In genomic region chr3:115930168-115930567, GRCh38 we compare ENCODE assay signal across 17 cellular contexts.
"Had no signal": no experiment of that assay in that cellular context is flagged by ENCODE, and none has a peak within 500 bp of the region (broad histone marks: within the 10 kb centered on the region; RNA-seq: fewer than 3 reads in every experiment).

No MANE protein-coding gene starts in this region.

- H3K9me3 ChIP-seq: esophagus squamous epithelium, heart right ventricle, left ventricle myocardium inferior had no signal

- H3K4me3 ChIP-seq: cardiac muscle cell, esophagus squamous epithelium, heart right ventricle, left ventricle myocardium inferior had no signal

- DNase-seq: activated CD4-positive, alpha-beta memory T cell treated with anti-CD3 and anti-CD28 coated beads for 36 hours; activated CD4-positive, alpha-beta T cell treated with anti-CD3 and anti-CD28 coated beads for 36 hours; activated CD8-positive, alpha-beta memory T cell treated with anti-CD3 and anti-CD28 coated beads, Interleukin-2, amount 10 ng/mL, durations not matched to agents 7 days and 5 days; activated naive CD8-positive, alpha-beta T cell treated with anti-CD3 and anti-CD28 coated beads for 36 hours; amniotic stem cell; dermis blood vessel endothelial cell; effector memory CD4-positive, alpha-beta T cell; esophagus squamous epithelium; heart right ventricle; kidney glomerular epithelial cell; left ventricle myocardium inferior; mammary epithelial cell; occipital lobe; stimulated activated CD8-positive, alpha-beta memory T cell treated with anti-CD3 and anti-CD28 coated beads, Interleukin-4, amount 100 ng/mL, for 48 hours; stimulated activated naive CD4-positive, alpha-beta T cell had no signal

- H3K27ac ChIP-seq: cardiac muscle cell, esophagus squamous epithelium, heart right ventricle, left ventricle myocardium inferior had no signal

- ATAC-seq: activated CD4-positive, alpha-beta T cell treated with anti-CD3 and anti-CD28 coated beads for 36 hours; activated CD8-positive, alpha-beta memory T cell treated with anti-CD3 and anti-CD28 coated beads, Interleukin-2, amount 10 ng/mL, durations not matched to agents 7 days and 5 days; heart right ventricle; WTC11 had no signal

- H3K4me1 ChIP-seq: esophagus squamous epithelium, heart right ventricle, left ventricle myocardium inferior had no signal

- H3K27me3 ChIP-seq: cardiac muscle cell, heart right ventricle had no signal

- H3K36me3 ChIP-seq: cardiac muscle cell, esophagus squamous epithelium, heart right ventricle, left ventricle myocardium inferior had no signal
